ENCODE assay signal across 16 cellular contexts in genomic region chr3:99845335-99845734, GRCh38. TPM values are rescaled to one million over a fixed set of nuclear protein-coding genes. Genes with fewer than 3 reads are reported as not detected.
A peak's percentile ranks its signal among the peaks of the same experiment; 100 is the strongest.
DNase-seq lines count a peak whose midpoint lies in the region; ATAC-seq and TF ChIP-seq lines count a peak whose summit lies in the region.
"Had no signal": no experiment of that assay in that cellular context is flagged by ENCODE, and none has a peak within 500 bp of the region (broad histone marks: within the 10 kb centered on the region; RNA-seq: fewer than 3 reads in every experiment).

No MANE protein-coding gene starts in this region.

- TF ChIP-seq POLR2A in NB4 (IDR thresholded peaks at IDR 0.05; ENCODE audit: extremely low read depth, insufficient read length): no peak

- peak overlapping the region; percentile 47 to 85 (median 74) for H3K4me2 ChIP-seq in BLaER1 treated with 17β-estradiol and CSF1 and Interleukin-3, amounts not matched to agents 10 nM and 100 nM

- H3K9me3 ChIP-seq in BLaER1 treated with 17β-estradiol and CSF1 and Interleukin-3, amounts not matched to agents 10 nM and 100 nM (replicated peaks in 1 of 11): peaks cover 0 to 9% (median 5%) of the 10 kb centered on the region in 11 experiments; a peak in 6 of 22 replicates

- TF ChIP-seq CTCF in NB4 (IDR thresholded peaks at IDR 0.05; ENCODE audit: low read depth, low read length) (no peak), coronary artery (IDR thresholded peaks at IDR 0.05) (no peak)

- peaks cover 0 to 6% (median 0%) of the 10 kb centered on the region in 11 experiments; a peak in 1 of 22 replicates for H3K36me3 ChIP-seq in BLaER1 treated with 17β-estradiol and CSF1 and Interleukin-3, amounts not matched to agents 10 nM and 100 nM

- H4K20me1 ChIP-seq in BLaER1 treated with 17β-estradiol and CSF1 and Interleukin-3, amounts not matched to agents 10 nM and 100 nM: peaks cover 0 to 84% (median 15%) of the 10 kb centered on the region in 11 experiments; a peak in 10 of 22 replicates

- peak overlapping the region in 1 of 11 experiments; percentile 14; a peak in 1 of 22 replicates for H3K9ac ChIP-seq in BLaER1 treated with 17β-estradiol and CSF1 and Interleukin-3, amounts not matched to agents 10 nM and 100 nM

- peak; percentile 41 for DNase-seq in NB4 (ENCODE audit: low read depth)
- DNase-seq in coronary artery (ENCODE audit: low spot score): no peak
- DNase-seq in sciatic nerve (ENCODE audit: low spot score): no peak
- DNase-seq in activated gamma-delta T cell treated with Interleukin-2 at 50 U/mL for 16 hours: no peak
- DNase-seq in SHP77 (lab: John Stamatoyannopoulos, UW): no peak
- DNase-seq: activated CD4-positive, alpha-beta T cell treated with anti-CD3 and anti-CD28 coated beads, Interleukin-2, amount 10 ng/mL, durations not matched to agents 24 days and 14 days; activated T-cell treated with anti-CD3 and anti-CD28 coated beads, Interleukin-2, amount 50 U/mL, for 48 hours; GOT3; KG1; NCI-H146; NCI-H524; nephron progenitor cell; stimulated activated naive CD4-positive, alpha-beta T cell treated with Interleukin-2 at 50 U/mL for 16 hours had no signal

- peak overlapping the region in 6 of 11 experiments; percentile 3 to 36 (median 25); a peak in 10 of 22 replicates for H3K27ac ChIP-seq in BLaER1 treated with 17β-estradiol and CSF1 and Interleukin-3, amounts not matched to agents 10 nM and 100 nM
- H3K27ac ChIP-seq in coronary artery: peak overlapping the region; percentile 80 to 94

- ATAC-seq in sciatic nerve: peak; percentile 2
- ATAC-seq in HG02642 (IDR thresholded peaks at IDR 0.05; ENCODE audit: poor library complexity, unreplicated experiment): no peak
- ATAC-seq in GM18861 (IDR thresholded peaks at IDR 0.05; ENCODE audit: unreplicated experiment): no peak

- H3K27me3 ChIP-seq in BLaER1 treated with 17β-estradiol and CSF1 and Interleukin-3, amounts not matched to agents 10 nM and 100 nM: no peaks in the 10 kb centered on the region

- H3K4me3 ChIP-seq in BLaER1 treated with 17β-estradiol and CSF1 and Interleukin-3, amounts not matched to agents 10 nM and 100 nM: peak overlapping the region in 1 of 10 experiments; percentile 36; a peak in 1 of 20 replicates
- no peak overlapping the region for H3K4me3 ChIP-seq in NB4 (ENCODE audit: low read depth, low read length)
- H3K4me3 ChIP-seq in coronary artery: peak overlapping the region; percentile 32

- intact Hi-C loops in sciatic nerve (cut with DNase I): no loop called here

- H3K4me1 ChIP-seq in BLaER1 treated with 17β-estradiol and CSF1 and Interleukin-3, amounts not matched to agents 10 nM and 100 nM: peaks cover 29 to 46% (median 42%) of the 10 kb centered on the region in 10 experiments

RNA-seq across cellular contexts. Expression of gene CMSS1, which starts 27.7 kb away (rescaled TPM):
- 26.7 TPM for total RNA-seq in sciatic nerve
